Comparison of ENCODE assay signal across 22 cellular contexts in genomic region chr13:47809411-47809810, GRCh38.
"Had no signal": no experiment of that assay in that cellular context is flagged by ENCODE, and none has a peak within 500 bp of the region (broad histone marks: within the 10 kb centered on the region; RNA-seq: fewer than 3 reads in every experiment).

No MANE protein-coding gene starts in this region.

- H3K27ac ChIP-seq: neutrophil, pancreas, prostate gland, right lobe of liver, sigmoid colon, stomach, thoracic aorta, thyroid gland, tibial nerve, upper lobe of right lung, uterus had no signal

- H3K36me3 ChIP-seq: neutrophil, pancreas, prostate gland, right lobe of liver, sigmoid colon, stomach, thoracic aorta, thyroid gland, tibial nerve, upper lobe of right lung, uterus had no signal

- DNase-seq: naive thymus-derived CD4-positive, alpha-beta T cell; natural killer cell; nucleus accumbens; pancreas; right cardiac atrium; right lobe of liver; sigmoid colon; small intestine; stimulated activated CD4-positive, alpha-beta T cell treated with anti-CD3 and anti-CD28 coated beads, Interleukin-15, amount 100 ng/mL, for 24 hours; stimulated activated CD4-positive, alpha-beta T cell treated with anti-CD3 and anti-CD28 coated beads, Interleukin-2, amount 100 ng/mL, for 24 hours; stimulated activated CD4-positive, alpha-beta T cell treated with anti-CD3 and anti-CD28 coated beads, Interleukin-2, amount 100 ng/mL, for 48 hours; stimulated activated CD4-positive, alpha-beta T cell treated with anti-CD3 and anti-CD28 coated beads, Interleukin-4, amount 100 ng/mL, for 24 hours; stimulated activated naive B cell treated with anti-CD40 and anti-IgM and Interleukin-4, amounts not matched to agents 10 μg/mL and 1 μg/mL and 100 μg/mL, for 72 hours; stimulated activated naive CD4-positive, alpha-beta T cell treated with Interleukin-2 at 50 U/mL for 16 hours; stomach; thyroid gland; upper lobe of right lung; uterus had no signal

- H3K4me3 ChIP-seq: pancreas, prostate gland, right lobe of liver, sigmoid colon, stomach, thoracic aorta, thyroid gland, tibial nerve, upper lobe of right lung, uterus had no signal

- H3K9me3 ChIP-seq: neutrophil, pancreas, prostate gland, right lobe of liver, sigmoid colon, stomach, thoracic aorta, thyroid gland, tibial nerve, upper lobe of right lung, uterus had no signal

- H3K4me1 ChIP-seq: pancreas, prostate gland, right lobe of liver, sigmoid colon, stomach, thyroid gland, tibial nerve, upper lobe of right lung, uterus had no signal

- FAIRE-seq: pancreas, small intestine had no signal

- H3K27me3 ChIP-seq: neutrophil, pancreas, right lobe of liver, sigmoid colon, stomach, thyroid gland, tibial nerve, upper lobe of right lung, uterus had no signal
